ENCODE assay signal across 19 cellular contexts in the genomic region with DNA sequence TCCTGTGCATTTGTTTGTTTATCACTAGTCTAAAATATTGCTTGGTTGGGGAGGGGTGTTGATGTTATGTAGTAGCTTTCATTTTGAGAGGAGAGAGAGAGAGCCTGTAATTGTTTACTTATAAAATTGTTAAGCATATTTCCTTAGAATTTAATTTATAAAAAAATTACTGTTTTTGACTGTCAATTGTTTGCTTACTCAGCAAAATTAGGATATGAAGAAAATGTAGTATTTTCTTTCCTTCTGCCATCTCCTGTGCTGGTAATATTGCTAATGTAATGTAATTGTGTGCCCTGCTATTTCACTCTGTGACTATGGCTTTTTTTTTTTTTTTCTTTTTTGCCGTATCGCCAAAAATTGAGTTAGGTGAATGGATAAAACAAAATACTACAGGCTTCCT. TPM values are rescaled to one million over a fixed set of nuclear protein-coding genes. Genes with fewer than 3 reads are reported as not detected.
DNase-seq lines count a peak whose midpoint lies in the region; ATAC-seq, FAIRE-seq and TF ChIP-seq lines count a peak whose summit lies in the region.
"Had no signal": no experiment of that assay in that cellular context is flagged by ENCODE, and none has a peak within 500 bp of the region (broad histone marks: within the 10 kb centered on the region; RNA-seq: fewer than 3 reads in every experiment).

No MANE protein-coding gene starts in this region.

- H3K36me3 ChIP-seq in BLaER1 treated with 17β-estradiol and CSF1 and Interleukin-3, amounts not matched to agents 10 nM and 100 nM = peaks cover 0 to 22% (median 0%) of the 10 kb centered on the region in 11 experiments; a peak in 9 of 22 replicates
- no peaks in the 10 kb centered on the region for H3K36me3 ChIP-seq in CD8-positive, alpha-beta memory T cell (ENCODE audit: insufficient read depth, low read length)
- H3K36me3 ChIP-seq in Panc1 (ENCODE audit: control insufficient read depth, insufficient read depth, low read length) (peaks cover 7% of the 10 kb centered on the region; the same call in 1 of the 2 replicates), H1 (ENCODE audit: control insufficient read depth in 2 of 4, insufficient read depth in 4 of 4, low read length in 3 of 4) (no peaks in the 10 kb centered on the region), uterus (no peaks in the 10 kb centered on the region)
- H3K36me3 ChIP-seq: BE2C, colonic mucosa had no signal

- H2AK5ac ChIP-seq in H1 (ENCODE audit: low read depth, low read length) = no peak overlapping the region

- POLR2A ChIA-PET in CD8-positive, alpha-beta memory T cell (lab: Charles Lee) = no interaction called here
- POLR2A ChIA-PET in Panc1 (lab: Charles Lee) (no interaction called here), H1 (lab: Charles Lee; ENCODE audit: partially characterized antibody) (no interaction called here)

- TF ChIP-seq POLR2A in H1 (IDR thresholded peaks at IDR 0.05; ENCODE audit: control extremely low read depth in 1 of 2, low read depth in 2 of 2, low read length in 2 of 2) (no peak), uterus (IDR thresholded peaks at IDR 0.05) (no peak)

- no peaks in the 10 kb centered on the region for H3K27me3 Mint-ChIP-seq in CD8-positive, alpha-beta memory T cell
- H3K27me3 Mint-ChIP-seq: IgD-negative memory B cell had no signal

- peaks cover 38 to 79% (median 69%) of the 10 kb centered on the region in 11 experiments for H4K20me1 ChIP-seq in BLaER1 treated with 17β-estradiol and CSF1 and Interleukin-3, amounts not matched to agents 10 nM and 100 nM
- H4K20me1 ChIP-seq in H1 (replicated peaks in 1 of 2; ENCODE audit: control insufficient read depth in 1 of 2, insufficient read depth in 2 of 2, low read length in 2 of 2) = peaks cover 5 to 19% of the 10 kb centered on the region in 2 experiments

- no peak overlapping the region for H2BK20ac ChIP-seq in H1 (ENCODE audit: low read length)

- peak overlapping the region in 7 of 11 experiments; percentile 12 to 92 (median 87); a peak in 7 of 22 replicates for H3K4me2 ChIP-seq in BLaER1 treated with 17β-estradiol and CSF1 and Interleukin-3, amounts not matched to agents 10 nM and 100 nM
- H3K4me2 ChIP-seq in H1 (ENCODE audit: insufficient read depth in 1 of 2, low read depth in 2 of 2, low read length in 2 of 2) = no peak overlapping the region

- peaks cover 0 to 6% (median 0%) of the 10 kb centered on the region in 11 experiments; a peak in 3 of 22 replicates for H3K9me3 ChIP-seq in BLaER1 treated with 17β-estradiol and CSF1 and Interleukin-3, amounts not matched to agents 10 nM and 100 nM (replicated peaks in 1 of 11)
- no peaks in the 10 kb centered on the region for H3K9me3 ChIP-seq in CD8-positive, alpha-beta memory T cell (ENCODE audit: low read length)
- H3K9me3 ChIP-seq in Panc1 (ENCODE audit: control insufficient read depth, insufficient read depth, low read depth, low read length) (no peaks in the 10 kb centered on the region), H1 (ENCODE audit: insufficient read depth in 2 of 2, low read depth in 1 of 2, low read length in 1 of 2) (no peaks in the 10 kb centered on the region), uterus (no peaks in the 10 kb centered on the region)
- H3K9me3 ChIP-seq: BE2C, colonic mucosa had no signal

- CTCF ChIA-PET in CD8-positive, alpha-beta memory T cell (lab: Charles Lee) = interaction anchor here (0.7 kb wide), 1 partner anchor 20 kb away, joined by 3 read pairs; no protein-coding TSS in a partner anchor
- CTCF ChIA-PET in Panc1 (lab: Charles Lee) = no interaction called here
- CTCF ChIA-PET in H1 (lab: Charles Lee; ENCODE audit: partially characterized antibody) = interaction anchor here (1.2 kb wide), 1 partner anchor 176 kb away, joined by 3 read pairs; no protein-coding TSS in a partner anchor

- H3K9me3 Mint-ChIP-seq in CD8-positive, alpha-beta memory T cell = no peaks in the 10 kb centered on the region
- H3K9me3 Mint-ChIP-seq: IgD-negative memory B cell; T-helper 1 cell treated with Interleukin-12 subunit alpha and Interleukin-12 subunit beta and Interleukin-4 antibody, amounts not matched to agents 30 μg/mL and 1 μg/mL, for 36 hours had no signal

- in situ Hi-C loops in Panc1 (cut with HindIII; ENCODE audit: low pct_unique_long_range_greater_than_20kb, low sequenced_read_pairs) = no loop called here

- no peak overlapping the region for H3K9ac ChIP-seq in BLaER1 treated with 17β-estradiol and CSF1 and Interleukin-3, amounts not matched to agents 10 nM and 100 nM
- H3K9ac ChIP-seq in H1 (replicated peaks in 1 of 4; ENCODE audit: extremely low read depth in 1 of 4, low read depth in 3 of 4, low read length in 3 of 4) = no peak overlapping the region

- H3K79me1 ChIP-seq in H1 (ENCODE audit: low read depth, low read length) = no peaks in the 10 kb centered on the region; the same call in 1 of the 2 replicates

- no peak overlapping the region for H3K4ac ChIP-seq in H1 (replicated peaks; ENCODE audit: insufficient read length, low read depth, low read length)

- intact Hi-C loops in Panc1 (cut with micrococcal nuclease; ENCODE audit: unreplicated experiment) (no loop called here), uterus (cut with DNase I; ENCODE audit: low total_unique reads) (no loop called here)

- peak overlapping the region in 4 of 7 donors; percentile 10 to 64 (median 25) for H3K4me3 Mint-ChIP-seq in CD8-positive, alpha-beta memory T cell
- H3K4me3 Mint-ChIP-seq: T-helper 1 cell treated with Interleukin-12 subunit alpha and Interleukin-12 subunit beta and Interleukin-4 antibody, amounts not matched to agents 30 μg/mL and 1 μg/mL, for 36 hours had no signal

- H3K4me3 ChIP-seq in BLaER1 treated with 17β-estradiol and CSF1 and Interleukin-3, amounts not matched to agents 10 nM and 100 nM = no peak overlapping the region
- H3K4me3 ChIP-seq in CD8-positive, alpha-beta memory T cell (ENCODE audit: low read length) = no peak overlapping the region
- no peak overlapping the region for H3K4me3 ChIP-seq in Panc1 (ENCODE audit: low read depth in 2 of 2, low read length in 2 of 2)
- no peak overlapping the region for H3K4me3 ChIP-seq in H1 (ENCODE audit: extremely low read depth in 1 of 4, insufficient read depth in 2 of 4, low read depth in 3 of 4, low read length in 4 of 4)
- no peak overlapping the region for H3K4me3 ChIP-seq in uterus
- H3K4me3 ChIP-seq: colonic mucosa, skin epidermis had no signal

- no peaks in the 10 kb centered on the region for H3K27me3 ChIP-seq in BLaER1 treated with 17β-estradiol and CSF1 and Interleukin-3, amounts not matched to agents 10 nM and 100 nM
- H3K27me3 ChIP-seq in CD8-positive, alpha-beta memory T cell (ENCODE audit: insufficient read depth, low read length, poor library complexity, severe bottlenecking) = no peaks in the 10 kb centered on the region
- H3K27me3 ChIP-seq in Panc1 (ENCODE audit: control insufficient read depth, insufficient read depth, low read length) (no peaks in the 10 kb centered on the region), H1 (replicated peaks in 1 of 4; ENCODE audit: control insufficient read depth in 3 of 4, extremely low read depth in 1 of 4, insufficient read depth in 3 of 4, low read length in 3 of 4) (no peaks in the 10 kb centered on the region), uterus (no peaks in the 10 kb centered on the region)
- H3K27me3 ChIP-seq: BE2C, colonic mucosa had no signal

- DNase-seq in CD8-positive, alpha-beta memory T cell = no peak
- DNase-seq in Panc1 (ENCODE audit: low read depth, low spot score) (no peak), H1 (ENCODE audit: low read depth in 1 of 2, low spot score in 2 of 2) (no peak), uterus (no peak)
- DNase-seq: activated CD4-positive, CD25-positive, alpha-beta regulatory T cell; BE2C; colonic mucosa; DMS53; foreskin melanocyte; NCI-H1092; stimulated activated CD4-positive, alpha-beta T cell treated with anti-CD3 and anti-CD28 coated beads, Interleukin-4, amount 100 ng/mL, for 4 hours had no signal

- H3K23me2 ChIP-seq in H1 (ENCODE audit: low read depth, low read length) = peaks cover 7% of the 10 kb centered on the region; the same call in 1 of the 2 replicates

- H3K56ac ChIP-seq in H1 (replicated peaks; ENCODE audit: insufficient read length, low read depth, low read length) = no peak overlapping the region

- BruUV-seq in Panc1 (replicated peaks; lab: Mats Ljungman, UMichigan) = TSS peak; percentile 22

- H3K4me1 Mint-ChIP-seq in CD8-positive, alpha-beta memory T cell = peaks cover 71 to 85% (median 83%) of the 10 kb centered on the region in 3 donors

- peak overlapping the region in 2 of 8 donors; percentile 20 to 25 for H3K27ac Mint-ChIP-seq in CD8-positive, alpha-beta memory T cell
- H3K27ac Mint-ChIP-seq: T-helper 1 cell treated with Interleukin-12 subunit alpha and Interleukin-12 subunit beta and Interleukin-4 antibody, amounts not matched to agents 30 μg/mL and 1 μg/mL, for 36 hours had no signal

- TF ChIP-seq CTCF in Panc1 (IDR thresholded peaks at IDR 0.05) (no peak), H1 (IDR thresholded peaks at IDR 0.05; ENCODE audit: control extremely low read depth in 1 of 3, insufficient read depth in 1 of 3, low read depth in 1 of 3, low read length in 3 of 3) (no peak), uterus (IDR thresholded peaks at IDR 0.05) (no peak)

- no peak overlapping the region for H3K23ac ChIP-seq in H1 (ENCODE audit: insufficient read length)

- H3K4me1 ChIP-seq in BLaER1 treated with 17β-estradiol and CSF1 and Interleukin-3, amounts not matched to agents 10 nM and 100 nM = peaks cover 19 to 58% (median 27%) of the 10 kb centered on the region in 10 experiments
- peaks cover 60% of the 10 kb centered on the region for H3K4me1 ChIP-seq in CD8-positive, alpha-beta memory T cell (ENCODE audit: insufficient read depth, low read length)
- H3K4me1 ChIP-seq in Panc1 (ENCODE audit: control insufficient read depth, insufficient read depth, low read length) (peaks cover 28% of the 10 kb centered on the region), H1 (replicated peaks in 1 of 4; ENCODE audit: control insufficient read depth in 3 of 4, insufficient read depth in 4 of 4, low read length in 3 of 4) (peaks cover 0 to 3% (median under 1%) of the 10 kb centered on the region in 4 experiments; a peak in 3 of 7 replicates), uterus (peaks cover 5 to 7% of the 10 kb centered on the region in 2 donors)
- H3K4me1 ChIP-seq: colonic mucosa had no signal

- no peak overlapping the region for H2BK12ac ChIP-seq in H1 (ENCODE audit: low read depth, low read length)

- WGBS in H1 (ENCODE audit: extremely low coverage in 1 of 2, insufficient coverage in 1 of 2, insufficient read length in 1 of 2, insufficient replicate concordance in 2 of 2, low coverage in 1 of 2, low lambda C conversion rate in 2 of 2, missing lambda C conversion rate in 1 of 2), 2 experiments = 89% methylated on average over 2 of the region's 2 CpGs; no CpG with 5 or more reads in 1 of the 2 experiments

- TF ChIP-seq RAD21 in H1 (IDR thresholded peaks at IDR 0.05 in 1 of 2, conservative IDR thresholded peaks at IDR 0.05 in 1 of 2; ENCODE audit: low read depth in 2 of 2, low read length in 2 of 2) = no peak

- no peak overlapping the region for H2AFZ ChIP-seq in H1 (ENCODE audit: low read length)

- peaks cover 66 to 84% of the 10 kb centered on the region in 2 experiments for H3K79me2 ChIP-seq in H1 (ENCODE audit: control insufficient read depth in 1 of 2, insufficient read depth in 2 of 2, low read length in 2 of 2)

- no peak for TF ChIP-seq EP300 in H1 (IDR thresholded peaks at IDR 0.05; ENCODE audit: borderline replicate concordance in 1 of 2, low read depth in 2 of 2, low read length in 2 of 2)

- H4K8ac ChIP-seq in H1 (ENCODE audit: extremely low read depth, insufficient read depth, low read length) = no peak overlapping the region

- no peak for FAIRE-seq in H1 (lab: Jason Lieb, UNC)
- FAIRE-seq: endothelial cell of umbilical vein had no signal

- no peak overlapping the region for H4K5ac ChIP-seq in H1 (ENCODE audit: insufficient read length, low read depth, low read length)

- no peak overlapping the region for H3K18ac ChIP-seq in H1 (ENCODE audit: extremely low read depth, low read length)

- H4K91ac ChIP-seq in H1 (replicated peaks; ENCODE audit: insufficient read length, low read length) = no peak overlapping the region

- H3K36me3 Mint-ChIP-seq in CD8-positive, alpha-beta memory T cell = peaks cover 0 to 22% (median 2%) of the 10 kb centered on the region in 3 donors
- H3K36me3 Mint-ChIP-seq: IgD-negative memory B cell had no signal

- H3K27ac ChIP-seq in BLaER1 treated with 17β-estradiol and CSF1 and Interleukin-3, amounts not matched to agents 10 nM and 100 nM = no peak overlapping the region
- no peak overlapping the region for H3K27ac ChIP-seq in CD8-positive, alpha-beta memory T cell (ENCODE audit: low read depth, low read length)
- H3K27ac ChIP-seq in Panc1 (ENCODE audit: low read length) = no peak overlapping the region
- H3K27ac ChIP-seq in H1 (ENCODE audit: low read depth, low read length) = no peak overlapping the region
- no peak overlapping the region for H3K27ac ChIP-seq in uterus
- H3K27ac ChIP-seq: colonic mucosa, skin epidermis had no signal

- H2BK5ac ChIP-seq in H1 (ENCODE audit: low read depth, low read length) = no peak overlapping the region

- H2BK120ac ChIP-seq in H1 (replicated peaks; ENCODE audit: low read depth, low read length) = no peak overlapping the region

- no peak overlapping the region for H2BK15ac ChIP-seq in H1 (ENCODE audit: low read length)

- ATAC-seq in Panc1 (no peak), GM18867 (IDR thresholded peaks at IDR 0.05; ENCODE audit: unreplicated experiment) (no peak), GM19324 (IDR thresholded peaks at IDR 0.05; ENCODE audit: low FRiP score, unreplicated experiment) (no peak)
- ATAC-seq: Right ventricle myocardium inferior had no signal

- no peak overlapping the region for H3K14ac ChIP-seq in H1 (ENCODE audit: insufficient read length)

RNA-seq across cellular contexts. Expression of gene U2SURP, which starts 3.5 kb away (rescaled TPM):
- 100 to 1,000 TPM; 146 to 148 TPM for total RNA-seq in CD8-positive, alpha-beta memory T cell
- polyA plus RNA-seq in CD8-positive, alpha-beta memory T cell = 121 TPM
- 135 TPM for total RNA-seq in Panc1 (2021; ENCODE audit: unreplicated experiment)
- polyA plus RNA-seq in Panc1 (2012; ENCODE audit: insufficient read length) = 38.6 TPM
- total RNA-seq in H1 (2021; fragmentation: NEBNext Ultra II Directional; extraction: Animal tissue kit (Norgen Biotek cat#: 25700)) = 160 and 167 TPM in 2 replicates
- 14.4 and 22.2 TPM in 2 replicates for polyA plus RNA-seq in H1 (2011; rRNA removed)
- polyA plus RNA-seq in H1 (2011; cell fraction: cytosol; rRNA removed) = 39.7 TPM
- polyA plus RNA-seq in H1 (2011; cell fraction: nucleus; rRNA removed) = 33.7 TPM
- polyA plus RNA-seq in H1 (2012, experiment 1 of 2) = 63.6 to 190 TPM (median 81.1 TPM) in 4 replicates
- polyA plus RNA-seq in H1 (2012, experiment 2 of 2) = 7.5 TPM
- polyA plus RNA-seq in H1 (2013, experiment 1 of 2) = 168 TPM
- 146 TPM for polyA plus RNA-seq in H1 (2013, experiment 2 of 2)
- polyA minus RNA-seq in H1 (2011; rRNA and poly(A)+ RNA removed) = 86.4 and 112 TPM in 2 replicates
- 52.3 TPM for polyA minus RNA-seq in H1 (2011; cell fraction: cytosol; rRNA and poly(A)+ RNA removed)
- polyA minus RNA-seq in H1 (2011; cell fraction: nucleus; rRNA and poly(A)+ RNA removed) = 151 TPM
- 100 to 1,000 TPM in 2 of 4 donors, 10 to 100 TPM in 2; 43.3 to 178 (median 87.2) TPM for total RNA-seq in uterus

RNA-seq across cellular contexts. Expression of gene PAQR9, which starts 41.3 kb away (rescaled TPM):
- total RNA-seq in CD8-positive, alpha-beta memory T cell = not detected
- polyA plus RNA-seq in CD8-positive, alpha-beta memory T cell = not detected
- total RNA-seq in Panc1 (2021; ENCODE audit: unreplicated experiment) = 0.36 TPM
- polyA plus RNA-seq in Panc1 (2012; ENCODE audit: insufficient read length) = 0.24 TPM
- total RNA-seq in H1 (2021; fragmentation: NEBNext Ultra II Directional; extraction: Animal tissue kit (Norgen Biotek cat#: 25700)) = 2.6 and 2.7 TPM in 2 replicates
- polyA plus RNA-seq in H1 (2011; rRNA removed) = 5.2 and 7.5 TPM in 2 replicates
- 4.0 TPM for polyA plus RNA-seq in H1 (2011; cell fraction: cytosol; rRNA removed)
- polyA plus RNA-seq in H1 (2011; cell fraction: nucleus; rRNA removed) = 5.0 TPM
- 2.0 to 2.5 TPM (median 2.3 TPM) in 4 replicates for polyA plus RNA-seq in H1 (2012, experiment 1 of 2)
- 2.1 TPM for polyA plus RNA-seq in H1 (2012, experiment 2 of 2)
- polyA plus RNA-seq in H1 (2013, experiment 1 of 2) = 1.9 TPM
- polyA plus RNA-seq in H1 (2013, experiment 2 of 2) = 2.1 TPM
- 4.9 and 5.2 TPM in 2 replicates for polyA minus RNA-seq in H1 (2011; rRNA and poly(A)+ RNA removed)
- 2.3 TPM for polyA minus RNA-seq in H1 (2011; cell fraction: cytosol; rRNA and poly(A)+ RNA removed)
- 10.7 TPM for polyA minus RNA-seq in H1 (2011; cell fraction: nucleus; rRNA and poly(A)+ RNA removed)
- total RNA-seq in uterus = under 1 TPM in 1 of 4 donors, not detected in 3; 0.14 TPM
- total RNA-seq: colonic mucosa, endothelial cell of umbilical vein had no signal
- polyA plus RNA-seq: endothelial cell of umbilical vein, IgD-negative memory B cell had no signal

Comparison
In these comparisons a context has a peak if more than half of its experiments do, and no peak if none do; other contexts are left out.
1. H3K4me2 ChIP-seq: peak in BLaER1 treated with 17β-estradiol and CSF1 and Interleukin-3, amounts not matched to agents 10 nM and 100 nM (7 of 11); none in H1 (0 of 2).